In genomic region chr17:67312265-67312664, GRCh38 we compare ENCODE assay signal across 2 cellular contexts.
TF ChIP-seq lines count a peak whose summit lies in the region.

No MANE protein-coding gene starts in this region.

TF ChIP-seq in HepG2, 621 proteins besides CTCF, POLR2A, EP300 and RAD21:
- TF ChIP-seq ZNF251 (CRISPR knock-in tag; IDR thresholded peaks at IDR 0.05), result no peak
- TF ChIP-seq ZNF33A (CRISPR knock-in tag; IDR thresholded peaks at IDR 0.05; ENCODE audit: borderline replicate concordance), result no peak
- no peak for TF ChIP-seq JARID2 (CRISPR knock-in tag; IDR thresholded peaks at IDR 0.05; ENCODE audit: insufficient replicate concordance)
- TF ChIP-seq MAF1 (CRISPR knock-in tag; IDR thresholded peaks at IDR 0.05; ENCODE audit: borderline replicate concordance), result no peak
- TF ChIP-seq FOXC1 (CRISPR knock-in tag; IDR thresholded peaks at IDR 0.05; ENCODE audit: borderline replicate concordance), result no peak
- no peak for TF ChIP-seq MYC (CRISPR knock-in tag; IDR thresholded peaks at IDR 0.05; ENCODE audit: borderline replicate concordance)
- no peak for TF ChIP-seq ZNF652 (CRISPR knock-in tag; IDR thresholded peaks at IDR 0.05; ENCODE audit: borderline replicate concordance, low read depth)
- no peak for TF ChIP-seq MAZ (IDR thresholded peaks at IDR 0.05; ENCODE audit: borderline replicate concordance, low read depth, low read length)
- TF ChIP-seq MAZ (CRISPR knock-in tag; IDR thresholded peaks at IDR 0.05; ENCODE audit: low read depth), result no peak
- TF ChIP-seq, protein P1, sequence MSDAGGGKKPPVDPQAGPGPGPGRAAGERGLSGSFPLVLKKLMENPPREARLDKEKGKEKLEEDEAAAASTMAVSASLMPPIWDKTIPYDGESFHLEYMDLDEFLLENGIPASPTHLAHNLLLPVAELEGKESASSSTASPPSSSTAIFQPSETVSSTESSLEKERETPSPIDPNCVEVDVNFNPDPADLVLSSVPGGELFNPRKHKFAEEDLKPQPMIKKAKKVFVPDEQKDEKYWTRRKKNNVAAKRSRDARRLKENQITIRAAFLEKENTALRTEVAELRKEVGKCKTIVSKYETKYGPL (CRISPR knock-in tag; IDR thresholded peaks at IDR 0.05), result no peak
- TF ChIP-seq MTF2 (CRISPR knock-in tag; IDR thresholded peaks at IDR 0.05; ENCODE audit: borderline replicate concordance), result no peak
- TF ChIP-seq STAG1 (CRISPR knock-in tag; IDR thresholded peaks at IDR 0.05), result no peak

TF ChIP-seq in WTC11, 78 proteins besides CTCF, POLR2A, EP300 and RAD21:
- TF ChIP-seq MYBL2 (CRISPR knock-in tag; IDR thresholded peaks at IDR 0.05) (no peak), SMAD3 (CRISPR knock-in tag; IDR thresholded peaks at IDR 0.05; ENCODE audit: borderline replicate concordance) (no peak), NR3C1 (CRISPR knock-in tag; conservative IDR thresholded peaks at IDR 0.05; ENCODE audit: low read depth) (no peak), ZNF423 (CRISPR knock-in tag; IDR thresholded peaks at IDR 0.05) (no peak), ZMAT4 (CRISPR knock-in tag; IDR thresholded peaks at IDR 0.05) (no peak), ETV6 (CRISPR knock-in tag; IDR thresholded peaks at IDR 0.05) (no peak), EMX1 (CRISPR knock-in tag; IDR thresholded peaks at IDR 0.05) (no peak), ZNF396 (CRISPR knock-in tag; IDR thresholded peaks at IDR 0.05; ENCODE audit: borderline replicate concordance) (no peak), ZNF219 (CRISPR knock-in tag; IDR thresholded peaks at IDR 0.05; ENCODE audit: borderline replicate concordance) (no peak)
